Comparison of ENCODE assay signal across 1 cellular context in the genomic region with DNA sequence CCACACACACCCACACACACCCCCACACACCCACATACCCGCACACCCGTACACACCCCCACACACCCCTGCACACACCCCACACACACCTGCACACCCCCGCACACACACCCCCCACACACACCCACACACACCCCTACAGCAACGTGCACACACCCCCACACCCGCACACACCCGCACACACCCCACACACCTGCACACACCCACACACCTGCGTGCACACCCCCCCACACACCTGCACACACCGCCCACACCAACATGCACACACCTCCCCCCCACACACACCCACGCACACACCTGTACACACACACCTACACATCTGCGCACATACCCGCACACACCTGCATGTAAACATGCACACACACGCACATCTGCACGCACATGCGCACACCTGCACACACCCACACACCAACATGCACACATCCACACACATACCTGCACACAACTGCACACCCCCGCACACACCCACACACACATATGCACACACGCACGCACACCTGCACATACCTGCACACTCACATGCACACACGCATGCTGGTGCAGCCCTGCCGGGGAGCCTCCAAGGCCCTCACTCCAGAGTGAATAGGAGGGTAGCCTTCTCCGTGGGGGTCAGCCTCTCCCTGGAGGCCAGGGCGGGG.
TF ChIP-seq lines count a peak whose summit lies in the region.

No MANE protein-coding gene starts in this region.

TF ChIP-seq in HEK293, 187 proteins besides CTCF, POLR2A, EP300 and RAD21 (continued from another document):
- TF ChIP-seq, protein P1, sequence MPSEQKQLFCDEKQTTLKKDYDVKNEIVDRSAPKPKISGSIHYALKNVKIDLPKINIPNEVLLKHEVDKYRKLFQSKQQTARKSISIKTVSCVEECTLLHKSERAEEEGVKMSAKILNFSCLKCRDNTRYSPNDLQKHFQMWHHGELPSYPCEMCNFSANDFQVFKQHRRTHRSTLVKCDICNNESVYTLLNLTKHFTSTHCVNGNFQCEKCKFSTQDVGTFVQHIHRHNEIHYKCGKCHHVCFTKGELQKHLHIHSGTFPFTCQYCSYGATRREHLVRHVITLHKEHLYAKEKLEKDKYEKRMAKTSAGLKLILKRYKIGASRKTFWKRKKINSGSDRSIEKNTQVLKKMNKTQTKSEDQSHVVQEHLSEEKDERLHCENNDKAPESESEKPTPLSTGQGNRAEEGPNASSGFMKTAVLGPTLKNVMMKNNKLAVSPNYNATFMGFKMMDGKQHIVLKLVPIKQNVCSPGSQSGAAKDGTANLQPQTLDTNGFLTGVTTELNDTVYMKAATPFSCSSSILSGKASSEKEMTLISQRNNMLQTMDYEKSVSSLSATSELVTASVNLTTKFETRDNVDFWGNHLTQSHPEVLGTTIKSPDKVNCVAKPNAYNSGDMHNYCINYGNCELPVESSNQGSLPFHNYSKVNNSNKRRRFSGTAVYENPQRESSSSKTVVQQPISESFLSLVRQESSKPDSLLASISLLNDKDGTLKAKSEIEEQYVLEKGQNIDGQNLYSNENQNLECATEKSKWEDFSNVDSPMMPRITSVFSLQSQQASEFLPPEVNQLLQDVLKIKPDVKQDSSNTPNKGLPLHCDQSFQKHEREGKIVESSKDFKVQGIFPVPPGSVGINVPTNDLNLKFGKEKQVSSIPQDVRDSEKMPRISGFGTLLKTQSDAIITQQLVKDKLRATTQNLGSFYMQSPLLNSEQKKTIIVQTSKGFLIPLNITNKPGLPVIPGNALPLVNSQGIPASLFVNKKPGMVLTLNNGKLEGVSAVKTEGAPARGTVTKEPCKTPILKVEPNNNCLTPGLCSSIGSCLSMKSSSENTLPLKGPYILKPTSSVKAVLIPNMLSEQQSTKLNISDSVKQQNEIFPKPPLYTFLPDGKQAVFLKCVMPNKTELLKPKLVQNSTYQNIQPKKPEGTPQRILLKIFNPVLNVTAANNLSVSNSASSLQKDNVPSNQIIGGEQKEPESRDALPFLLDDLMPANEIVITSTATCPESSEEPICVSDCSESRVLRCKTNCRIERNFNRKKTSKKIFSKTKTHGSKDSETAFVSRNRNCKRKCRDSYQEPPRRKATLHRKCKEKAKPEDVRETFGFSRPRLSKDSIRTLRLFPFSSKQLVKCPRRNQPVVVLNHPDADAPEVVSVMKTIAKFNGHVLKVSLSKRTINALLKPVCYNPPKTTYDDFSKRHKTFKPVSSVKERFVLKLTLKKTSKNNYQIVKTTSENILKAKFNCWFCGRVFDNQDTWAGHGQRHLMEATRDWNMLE (tag by site-specific recombination; conservative IDR thresholded peaks at IDR 0.05; ENCODE audit: low read depth), result no peak
- TF ChIP-seq ZNF701 (tag by site-specific recombination; IDR thresholded peaks at IDR 0.05), result no peak
- TF ChIP-seq ZNF423 (tag by site-specific recombination; IDR thresholded peaks at IDR 0.05), result no peak
- no peak for TF ChIP-seq ZNF175 (tag by site-specific recombination; IDR thresholded peaks at IDR 0.05)
- no peak for TF ChIP-seq ZNF221 (tag by site-specific recombination; IDR thresholded peaks at IDR 0.05; ENCODE audit: borderline replicate concordance)
- TF ChIP-seq ZNF274 (IDR thresholded peaks at IDR 0.05; ENCODE audit: low read length), result no peak
- no peak for TF ChIP-seq ZNF274 (tag by site-specific recombination; IDR thresholded peaks at IDR 0.05; ENCODE audit: borderline replicate concordance)
- TF ChIP-seq ZNF2 (tag by site-specific recombination; IDR thresholded peaks at IDR 0.05), result 0 out of 2 replicates have a peak, but pooled peaks have one; percentile 35
- TF ChIP-seq, protein P2, sequence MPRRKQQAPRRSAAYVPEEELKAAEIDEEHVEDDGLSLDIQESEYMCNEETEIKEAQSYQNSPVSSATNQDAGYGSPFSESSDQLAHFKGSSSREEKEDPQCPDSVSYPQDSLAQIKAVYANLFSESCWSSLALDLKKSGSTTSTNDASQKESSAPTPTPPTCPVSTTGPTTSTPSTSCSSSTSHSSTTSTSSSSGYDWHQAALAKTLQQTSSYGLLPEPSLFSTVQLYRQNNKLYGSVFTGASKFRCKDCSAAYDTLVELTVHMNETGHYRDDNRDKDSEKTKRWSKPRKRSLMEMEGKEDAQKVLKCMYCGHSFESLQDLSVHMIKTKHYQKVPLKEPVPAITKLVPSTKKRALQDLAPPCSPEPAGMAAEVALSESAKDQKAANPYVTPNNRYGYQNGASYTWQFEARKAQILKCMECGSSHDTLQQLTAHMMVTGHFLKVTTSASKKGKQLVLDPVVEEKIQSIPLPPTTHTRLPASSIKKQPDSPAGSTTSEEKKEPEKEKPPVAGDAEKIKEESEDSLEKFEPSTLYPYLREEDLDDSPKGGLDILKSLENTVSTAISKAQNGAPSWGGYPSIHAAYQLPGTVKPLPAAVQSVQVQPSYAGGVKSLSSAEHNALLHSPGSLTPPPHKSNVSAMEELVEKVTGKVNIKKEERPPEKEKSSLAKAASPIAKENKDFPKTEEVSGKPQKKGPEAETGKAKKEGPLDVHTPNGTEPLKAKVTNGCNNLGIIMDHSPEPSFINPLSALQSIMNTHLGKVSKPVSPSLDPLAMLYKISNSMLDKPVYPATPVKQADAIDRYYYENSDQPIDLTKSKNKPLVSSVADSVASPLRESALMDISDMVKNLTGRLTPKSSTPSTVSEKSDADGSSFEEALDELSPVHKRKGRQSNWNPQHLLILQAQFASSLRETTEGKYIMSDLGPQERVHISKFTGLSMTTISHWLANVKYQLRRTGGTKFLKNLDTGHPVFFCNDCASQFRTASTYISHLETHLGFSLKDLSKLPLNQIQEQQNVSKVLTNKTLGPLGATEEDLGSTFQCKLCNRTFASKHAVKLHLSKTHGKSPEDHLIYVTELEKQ (tag by site-specific recombination; IDR thresholded peaks at IDR 0.05; ENCODE audit: borderline replicate concordance), result no peak
- TF ChIP-seq HOXD13 (CRISPR knock-in tag; IDR thresholded peaks at IDR 0.05; ENCODE audit: borderline replicate concordance), result no peak
- TF ChIP-seq RBAK (tag by site-specific recombination; IDR thresholded peaks at IDR 0.05), result no peak
- TF ChIP-seq ZNF792 (tag by site-specific recombination; IDR thresholded peaks at IDR 0.05), result no peak
- no peak for TF ChIP-seq ZNF16 (tag by site-specific recombination; IDR thresholded peaks at IDR 0.05; ENCODE audit: low read depth)
- no peak for TF ChIP-seq ZFP37 (tag by site-specific recombination; IDR thresholded peaks at IDR 0.05)
- no peak for TF ChIP-seq MZF1 (tag by site-specific recombination; IDR thresholded peaks at IDR 0.05; ENCODE audit: borderline replicate concordance)
- TF ChIP-seq, protein P3, sequence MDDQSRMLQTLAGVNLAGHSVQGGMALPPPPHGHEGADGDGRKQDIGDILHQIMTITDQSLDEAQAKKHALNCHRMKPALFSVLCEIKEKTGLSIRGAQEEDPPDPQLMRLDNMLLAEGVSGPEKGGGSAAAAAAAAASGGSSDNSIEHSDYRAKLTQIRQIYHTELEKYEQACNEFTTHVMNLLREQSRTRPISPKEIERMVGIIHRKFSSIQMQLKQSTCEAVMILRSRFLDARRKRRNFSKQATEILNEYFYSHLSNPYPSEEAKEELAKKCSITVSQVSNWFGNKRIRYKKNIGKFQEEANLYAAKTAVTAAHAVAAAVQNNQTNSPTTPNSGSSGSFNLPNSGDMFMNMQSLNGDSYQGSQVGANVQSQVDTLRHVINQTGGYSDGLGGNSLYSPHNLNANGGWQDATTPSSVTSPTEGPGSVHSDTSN (CRISPR knock-in tag; IDR thresholded peaks at IDR 0.05), result no peak
- TF ChIP-seq ZNF660 (tag by site-specific recombination; IDR thresholded peaks at IDR 0.05), result no peak
- no peak for TF ChIP-seq ZNF624 (tag by site-specific recombination; IDR thresholded peaks at IDR 0.05)
- TF ChIP-seq ZNF433 (tag by site-specific recombination; IDR thresholded peaks at IDR 0.05; ENCODE audit: low read depth), result no peak
- peak; percentile 96 for TF ChIP-seq KLF8 (tag by site-specific recombination; IDR thresholded peaks at IDR 0.05)
- no peak for TF ChIP-seq ZNF341 (tag by site-specific recombination; IDR thresholded peaks at IDR 0.05; ENCODE audit: low read depth)
- TF ChIP-seq ZNF664 (tag by site-specific recombination; IDR thresholded peaks at IDR 0.05), result no peak
- no peak for TF ChIP-seq ZXDB (tag by site-specific recombination; IDR thresholded peaks at IDR 0.05)
- no peak for TF ChIP-seq ZNF324 (tag by site-specific recombination; IDR thresholded peaks at IDR 0.05)
- TF ChIP-seq KLF9 (tag by site-specific recombination; IDR thresholded peaks at IDR 0.05; ENCODE audit: low read depth), result peak; percentile 75
- TF ChIP-seq, protein P4, sequence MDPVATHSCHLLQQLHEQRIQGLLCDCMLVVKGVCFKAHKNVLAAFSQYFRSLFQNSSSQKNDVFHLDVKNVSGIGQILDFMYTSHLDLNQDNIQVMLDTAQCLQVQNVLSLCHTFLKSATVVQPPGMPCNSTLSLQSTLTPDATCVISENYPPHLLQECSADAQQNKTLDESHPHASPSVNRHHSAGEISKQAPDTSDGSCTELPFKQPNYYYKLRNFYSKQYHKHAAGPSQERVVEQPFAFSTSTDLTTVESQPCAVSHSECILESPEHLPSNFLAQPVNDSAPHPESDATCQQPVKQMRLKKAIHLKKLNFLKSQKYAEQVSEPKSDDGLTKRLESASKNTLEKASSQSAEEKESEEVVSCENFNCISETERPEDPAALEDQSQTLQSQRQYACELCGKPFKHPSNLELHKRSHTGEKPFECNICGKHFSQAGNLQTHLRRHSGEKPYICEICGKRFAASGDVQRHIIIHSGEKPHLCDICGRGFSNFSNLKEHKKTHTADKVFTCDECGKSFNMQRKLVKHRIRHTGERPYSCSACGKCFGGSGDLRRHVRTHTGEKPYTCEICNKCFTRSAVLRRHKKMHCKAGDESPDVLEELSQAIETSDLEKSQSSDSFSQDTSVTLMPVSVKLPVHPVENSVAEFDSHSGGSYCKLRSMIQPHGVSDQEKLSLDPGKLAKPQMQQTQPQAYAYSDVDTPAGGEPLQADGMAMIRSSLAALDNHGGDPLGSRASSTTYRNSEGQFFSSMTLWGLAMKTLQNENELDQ (tag by site-specific recombination; IDR thresholded peaks at IDR 0.05; ENCODE audit: low read depth), result no peak
- TF ChIP-seq KLF1 (tag by site-specific recombination; IDR thresholded peaks at IDR 0.05), result peak; percentile 94
- TF ChIP-seq MYNN (tag by site-specific recombination; IDR thresholded peaks at IDR 0.05; ENCODE audit: borderline replicate concordance), result no peak; the same call in 1 of the 2 replicates
- no peak for TF ChIP-seq SP2 (tag by site-specific recombination; IDR thresholded peaks at IDR 0.05)
- TF ChIP-seq ZNF785 (tag by site-specific recombination; IDR thresholded peaks at IDR 0.05), result no peak
- TF ChIP-seq, protein P5, sequence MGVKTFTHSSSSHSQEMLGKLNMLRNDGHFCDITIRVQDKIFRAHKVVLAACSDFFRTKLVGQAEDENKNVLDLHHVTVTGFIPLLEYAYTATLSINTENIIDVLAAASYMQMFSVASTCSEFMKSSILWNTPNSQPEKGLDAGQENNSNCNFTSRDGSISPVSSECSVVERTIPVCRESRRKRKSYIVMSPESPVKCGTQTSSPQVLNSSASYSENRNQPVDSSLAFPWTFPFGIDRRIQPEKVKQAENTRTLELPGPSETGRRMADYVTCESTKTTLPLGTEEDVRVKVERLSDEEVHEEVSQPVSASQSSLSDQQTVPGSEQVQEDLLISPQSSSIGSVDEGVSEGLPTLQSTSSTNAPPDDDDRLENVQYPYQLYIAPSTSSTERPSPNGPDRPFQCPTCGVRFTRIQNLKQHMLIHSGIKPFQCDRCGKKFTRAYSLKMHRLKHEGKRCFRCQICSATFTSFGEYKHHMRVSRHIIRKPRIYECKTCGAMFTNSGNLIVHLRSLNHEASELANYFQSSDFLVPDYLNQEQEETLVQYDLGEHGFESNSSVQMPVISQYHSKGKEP (tag by site-specific recombination; IDR thresholded peaks at IDR 0.05), result no peak
- TF ChIP-seq ZNF473 (tag by site-specific recombination; IDR thresholded peaks at IDR 0.05), result no peak
- TF ChIP-seq, protein P6, sequence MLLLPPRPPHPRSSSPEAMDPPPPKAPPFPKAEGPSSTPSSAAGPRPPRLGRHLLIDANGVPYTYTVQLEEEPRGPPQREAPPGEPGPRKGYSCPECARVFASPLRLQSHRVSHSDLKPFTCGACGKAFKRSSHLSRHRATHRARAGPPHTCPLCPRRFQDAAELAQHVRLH (tag by site-specific recombination; IDR thresholded peaks at IDR 0.05), result no peak
- TF ChIP-seq, protein P7, sequence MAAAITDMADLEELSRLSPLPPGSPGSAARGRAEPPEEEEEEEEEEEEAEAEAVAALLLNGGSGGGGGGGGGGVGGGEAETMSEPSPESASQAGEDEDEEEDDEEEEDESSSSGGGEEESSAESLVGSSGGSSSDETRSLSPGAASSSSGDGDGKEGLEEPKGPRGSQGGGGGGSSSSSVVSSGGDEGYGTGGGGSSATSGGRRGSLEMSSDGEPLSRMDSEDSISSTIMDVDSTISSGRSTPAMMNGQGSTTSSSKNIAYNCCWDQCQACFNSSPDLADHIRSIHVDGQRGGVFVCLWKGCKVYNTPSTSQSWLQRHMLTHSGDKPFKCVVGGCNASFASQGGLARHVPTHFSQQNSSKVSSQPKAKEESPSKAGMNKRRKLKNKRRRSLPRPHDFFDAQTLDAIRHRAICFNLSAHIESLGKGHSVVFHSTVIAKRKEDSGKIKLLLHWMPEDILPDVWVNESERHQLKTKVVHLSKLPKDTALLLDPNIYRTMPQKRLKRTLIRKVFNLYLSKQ (tag by site-specific recombination; IDR thresholded peaks at IDR 0.05; ENCODE audit: borderline replicate concordance), result 0 out of 2 replicates have a peak, but pooled peaks have one; percentile 24
- TF ChIP-seq, protein P8, sequence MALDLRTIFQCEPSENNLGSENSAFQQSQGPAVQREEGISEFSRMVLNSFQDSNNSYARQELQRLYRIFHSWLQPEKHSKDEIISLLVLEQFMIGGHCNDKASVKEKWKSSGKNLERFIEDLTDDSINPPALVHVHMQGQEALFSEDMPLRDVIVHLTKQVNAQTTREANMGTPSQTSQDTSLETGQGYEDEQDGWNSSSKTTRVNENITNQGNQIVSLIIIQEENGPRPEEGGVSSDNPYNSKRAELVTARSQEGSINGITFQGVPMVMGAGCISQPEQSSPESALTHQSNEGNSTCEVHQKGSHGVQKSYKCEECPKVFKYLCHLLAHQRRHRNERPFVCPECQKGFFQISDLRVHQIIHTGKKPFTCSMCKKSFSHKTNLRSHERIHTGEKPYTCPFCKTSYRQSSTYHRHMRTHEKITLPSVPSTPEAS (tag by site-specific recombination; IDR thresholded peaks at IDR 0.05), result peak; percentile 99
- TF ChIP-seq, protein P9, sequence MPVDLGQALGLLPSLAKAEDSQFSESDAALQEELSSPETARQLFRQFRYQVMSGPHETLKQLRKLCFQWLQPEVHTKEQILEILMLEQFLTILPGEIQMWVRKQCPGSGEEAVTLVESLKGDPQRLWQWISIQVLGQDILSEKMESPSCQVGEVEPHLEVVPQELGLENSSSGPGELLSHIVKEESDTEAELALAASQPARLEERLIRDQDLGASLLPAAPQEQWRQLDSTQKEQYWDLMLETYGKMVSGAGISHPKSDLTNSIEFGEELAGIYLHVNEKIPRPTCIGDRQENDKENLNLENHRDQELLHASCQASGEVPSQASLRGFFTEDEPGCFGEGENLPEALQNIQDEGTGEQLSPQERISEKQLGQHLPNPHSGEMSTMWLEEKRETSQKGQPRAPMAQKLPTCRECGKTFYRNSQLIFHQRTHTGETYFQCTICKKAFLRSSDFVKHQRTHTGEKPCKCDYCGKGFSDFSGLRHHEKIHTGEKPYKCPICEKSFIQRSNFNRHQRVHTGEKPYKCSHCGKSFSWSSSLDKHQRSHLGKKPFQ (tag by site-specific recombination; IDR thresholded peaks at IDR 0.05), result peak; percentile 87
- no peak for TF ChIP-seq ZNF366 (tag by site-specific recombination; conservative IDR thresholded peaks at IDR 0.05)
- TF ChIP-seq ZNF302 (tag by site-specific recombination; IDR thresholded peaks at IDR 0.05; ENCODE audit: low read depth), result no peak
- no peak for TF ChIP-seq ZNF184 (tag by site-specific recombination; IDR thresholded peaks at IDR 0.05)
- no peak for TF ChIP-seq GLI2 (tag by site-specific recombination; IDR thresholded peaks at IDR 0.05; ENCODE audit: borderline replicate concordance, low read depth)
- TF ChIP-seq ZNF24 (tag by site-specific recombination; IDR thresholded peaks at IDR 0.05), result no peak
- no peak for TF ChIP-seq ZNF555 (tag by site-specific recombination; conservative IDR thresholded peaks at IDR 0.05)
